6 cellular contexts compared by ENCODE assay signal in the genomic region with DNA sequence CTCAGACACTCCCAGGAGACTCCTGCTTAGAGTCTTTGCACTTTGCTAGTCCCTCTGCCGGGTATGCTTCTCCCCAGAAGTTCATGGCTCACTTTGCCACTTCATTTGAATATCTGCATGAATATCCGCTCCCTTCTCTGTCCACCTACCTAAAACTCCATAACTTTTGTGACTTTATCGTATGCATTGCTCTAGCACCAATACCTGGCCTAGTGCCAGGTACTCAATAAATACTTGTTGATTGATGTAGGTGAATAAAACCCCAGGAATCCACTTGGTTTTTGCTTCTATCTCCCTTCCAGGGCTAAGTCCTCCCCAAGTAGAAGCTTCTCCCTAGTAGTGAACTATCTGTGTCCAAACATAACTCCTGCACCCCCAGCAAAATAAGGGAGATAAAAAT.
"Had no signal": no experiment of that assay in that cellular context is flagged by ENCODE, and none has a peak within 500 bp of the region (broad histone marks: within the 10 kb centered on the region; RNA-seq: fewer than 3 reads in every experiment).

No MANE protein-coding gene starts in this region.

- H3K27ac ChIP-seq: HL-60 had no signal

- ATAC-seq: HepG2 had no signal

- DNase-seq: IMR-90, KBM-7 had no signal

- FAIRE-seq: HepG2, HTR-8/SVneo had no signal

- H3K4me3 Mint-ChIP-seq: IgD-negative memory B cell had no signal
